ENCODE assay signal across 25 cellular contexts in the genomic region with DNA sequence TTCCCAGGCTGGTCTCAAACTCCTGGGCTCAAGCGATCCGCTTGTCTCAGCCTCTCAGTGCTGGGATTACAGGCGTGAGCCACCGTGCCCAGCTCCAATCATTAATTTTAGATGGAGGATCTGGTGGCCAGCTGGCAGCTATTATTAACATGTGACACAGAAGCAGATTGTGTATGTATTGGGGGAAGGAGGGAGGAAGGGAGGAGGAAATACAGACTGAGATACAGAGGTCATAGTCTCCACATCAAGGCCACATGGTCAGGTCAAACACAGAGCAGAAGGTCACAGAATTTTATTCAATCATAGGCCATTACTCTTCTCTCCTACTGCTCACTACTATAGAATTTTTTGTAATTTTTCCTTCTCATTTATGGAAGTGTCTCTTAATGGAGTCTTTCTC. TPM values are rescaled to one million over a fixed set of nuclear protein-coding genes. Genes with fewer than 3 reads are reported as not detected.
DNase-seq lines count a peak whose midpoint lies in the region; ATAC-seq and TF ChIP-seq lines count a peak whose summit lies in the region.
"Had no signal": no experiment of that assay in that cellular context is flagged by ENCODE, and none has a peak within 500 bp of the region (broad histone marks: within the 10 kb centered on the region; RNA-seq: fewer than 3 reads in every experiment).

No MANE protein-coding gene starts in this region.

- H3K79me2 ChIP-seq in hepatocyte, result no peaks in the 10 kb centered on the region

- no peak for TF ChIP-seq CTCF in heart left ventricle (IDR thresholded peaks at IDR 0.05)
- no peak for TF ChIP-seq CTCF in esophagus muscularis mucosa (IDR thresholded peaks at IDR 0.05)
- TF ChIP-seq CTCF in hepatocyte (IDR thresholded peaks at IDR 0.05; ENCODE audit: poor library complexity), result no peak

- no peak overlapping the region for H3K4me2 ChIP-seq in hepatocyte
- H3K4me2 ChIP-seq: A549, PC-9 had no signal

- DNase-seq in heart left ventricle (peak in 2 of 5 donors; percentile 13 to 44), cardiac septum (ENCODE audit: low spot score) (no peak), esophagus muscularis mucosa (ENCODE audit: extremely low spot score) (peak; percentile 34), myocyte (ENCODE audit: low read depth) (peak; percentile 66), NCI-H2081 (lab: John Stamatoyannopoulos, UW) (no peak), hepatocyte (ENCODE audit: low spot score) (no peak)
- DNase-seq in stimulated activated CD4-positive, alpha-beta T cell treated with anti-CD3 and anti-CD28 coated beads, Interleukin-4, amount 100 ng/mL, for 24 hours, result no peak
- DNase-seq: CD4-positive, alpha-beta T cell; DMS53; EL; MM.1S; NCI-H1092; NCI-H1436 treated with DMSO at 0.1 percent for 48 hours; NCI-H2029 treated with DMSO at 0.1 percent for 48 hours; NCI-H2171 treated with DMSO at 0.1 percent for 48 hours; PC-9; SJCRH30 had no signal

- H3K9me2 ChIP-seq in hepatocyte (replicated peaks; ENCODE audit: insufficient read depth), result no peaks in the 10 kb centered on the region

- H3K27ac ChIP-seq in heart left ventricle, result no peak overlapping the region
- H3K27ac ChIP-seq in esophagus muscularis mucosa (replicated peaks in 1 of 4), result no peak overlapping the region
- no peak overlapping the region for H3K27ac ChIP-seq in hepatocyte
- H3K27ac ChIP-seq: A549, PC-9, RWPE1, SJCRH30 had no signal

- no peak overlapping the region for H3K4me3 ChIP-seq in heart left ventricle
- no peak overlapping the region for H3K4me3 ChIP-seq in esophagus muscularis mucosa
- H3K4me3 ChIP-seq in hepatocyte, result no peak overlapping the region
- H3K4me3 ChIP-seq: A549, GM12878, HAP-1, PC-9, SJCRH30 had no signal

- no peak for TF ChIP-seq EP300 in esophagus muscularis mucosa (IDR thresholded peaks at IDR 0.05)

- TF ChIP-seq POLR2A in heart left ventricle (IDR thresholded peaks at IDR 0.05) (no peak), esophagus muscularis mucosa (IDR thresholded peaks at IDR 0.05; ENCODE audit: low read depth) (no peak)

- H3K4me1 ChIP-seq in heart left ventricle (peaks cover 0 to 13% (median 0%) of the 10 kb centered on the region in 12 donors), esophagus muscularis mucosa (peaks cover 0 to 30% (median 17%) of the 10 kb centered on the region in 4 donors), hepatocyte (ENCODE audit: insufficient read depth) (peaks cover 6% of the 10 kb centered on the region)
- H3K4me1 ChIP-seq: HAP-1 had no signal

- intact Hi-C loops in heart left ventricle (cut with DNase I), result no loop called here
- intact Hi-C loops in cardiac septum (cut with DNase I), result no loop called here
- intact Hi-C loops in esophagus muscularis mucosa (cut with DNase I), result no loop called here

- ATAC-seq in heart left ventricle, result peak in 3 of 4 donors; percentile 69 to 83 (median 72)
- ATAC-seq: A549, GM12878 had no signal

- H3K27me3 ChIP-seq in heart left ventricle (no peaks in the 10 kb centered on the region), esophagus muscularis mucosa (no peaks in the 10 kb centered on the region), hepatocyte (no peaks in the 10 kb centered on the region)

- 45 to 59% (median 56%) methylated on average over 4 of the region's 4 CpGs for WGBS in heart left ventricle, 4 donors
- 86% methylated on average over 4 of the region's 4 CpGs for WGBS in esophagus muscularis mucosa
- WGBS in hepatocyte (ENCODE audit: low lambda C conversion rate, missing lambda C conversion rate), result 88% methylated on average over 4 of the region's 4 CpGs

- no peak overlapping the region for H2AFZ ChIP-seq in hepatocyte
- H2AFZ ChIP-seq: PC-9 had no signal

- H3K36me3 ChIP-seq in heart left ventricle (no peaks in the 10 kb centered on the region), esophagus muscularis mucosa (no peaks in the 10 kb centered on the region), hepatocyte (replicated peaks; ENCODE audit: insufficient read depth, low read depth) (no peaks in the 10 kb centered on the region)
- H3K36me3 ChIP-seq: HAP-1, SJCRH30 had no signal

- H4K20me1 ChIP-seq in hepatocyte (ENCODE audit: insufficient read depth, poor library complexity, severe bottlenecking), result no peaks in the 10 kb centered on the region

- no peaks in the 10 kb centered on the region for H3K9me3 ChIP-seq in heart left ventricle
- no peaks in the 10 kb centered on the region for H3K9me3 ChIP-seq in esophagus muscularis mucosa
- no peaks in the 10 kb centered on the region for H3K9me3 ChIP-seq in hepatocyte (ENCODE audit: low read depth)
- H3K9me3 ChIP-seq: A549, HAP-1, SJCRH30 had no signal

RNA-seq across cellular contexts. Expression of gene ADORA3, which starts 57.9 kb away (rescaled TPM):
- 1 to 10 TPM in 7 of 9 donors, under 1 TPM in 2; 0.12 to 6.2 (median 2.2) TPM for total RNA-seq in heart left ventricle
- 1 to 10 TPM; 1.2 to 1.5 TPM for polyA plus RNA-seq in heart left ventricle
- 0.51 TPM for total RNA-seq in cardiac septum
- 10 to 100 TPM in 1 of 4 donors, 1 to 10 TPM in 3; 4.9 to 13.3 (median 5.1) TPM for total RNA-seq in esophagus muscularis mucosa
- not detected in 2 replicates for total RNA-seq in myocyte
- polyA plus RNA-seq in myocyte (2012), result not detected
- 0.33 and 2.0 TPM in 2 replicates for total RNA-seq in hepatocyte
- polyA plus RNA-seq in hepatocyte, result 0.41 and 0.61 TPM in 2 replicates
- total RNA-seq: CD4-positive, alpha-beta T cell; HT1080; LHCN-M2; NCI-H460; PC-9; SJCRH30 had no signal
- polyA plus RNA-seq: A549, BJ had no signal

RNA-seq across cellular contexts. Expression of gene TMIGD3, which starts 57.9 kb away (rescaled TPM):
- total RNA-seq in heart left ventricle (10 to 100 TPM in 1 of 9 donors, 1 to 10 TPM in 4, under 1 TPM in 2, not detected in 2; 0.46 to 26.4 (median 2.2) TPM), cardiac septum (0.32 TPM), esophagus muscularis mucosa (1 to 10 TPM; 1.7 to 2.6 (median 2.3) TPM), myocyte (not detected in 2 replicates), hepatocyte (2.6 and 6.5 TPM in 2 replicates)
- polyA plus RNA-seq in heart left ventricle (1 to 10 TPM; 1.1 TPM), hepatocyte (5.2 TPM in 2 replicates)
- not detected for polyA plus RNA-seq in myocyte (2012)
- total RNA-seq: CD4-positive, alpha-beta T cell; HT1080; LHCN-M2; NCI-H460; PC-9; SJCRH30 had no signal
- polyA plus RNA-seq: A549, BJ, GM12878 had no signal

RNA-seq across cellular contexts. Expression of gene RAP1A, which starts 58.3 kb away (rescaled TPM):
- total RNA-seq in heart left ventricle, result 100 to 1,000 TPM in 4 of 9 donors, 10 to 100 TPM in 5; 52.6 to 134 (median 99.1) TPM
- polyA plus RNA-seq in heart left ventricle, result 10 to 100 TPM; 88.4 to 99.8 TPM
- total RNA-seq in cardiac septum, result 114 TPM
- 100 to 1,000 TPM; 171 to 325 (median 216) TPM for total RNA-seq in esophagus muscularis mucosa
- 19.2 and 23.8 TPM in 2 replicates for total RNA-seq in myocyte
- 34.7 TPM for polyA plus RNA-seq in myocyte (2012)
- total RNA-seq in hepatocyte, result 49.6 and 56.2 TPM in 2 replicates
- polyA plus RNA-seq in hepatocyte, result 34.2 and 48.8 TPM in 2 replicates

Comparison
In these comparisons a context has a peak if more than half of its experiments do, and no peak if none do; other contexts are left out.
1. DNase-seq: peak in esophagus muscularis mucosa (single experiment) and myocyte (single experiment); none in cardiac septum (single experiment), stimulated activated CD4-positive, alpha-beta T cell treated with anti-CD3 and anti-CD28 coated beads, Interleukin-4, amount 100 ng/mL, for 24 hours (single experiment), NCI-H2081 (0 of 2) and hepatocyte (single experiment).